ENCODE assay signal across 14 cellular contexts in genomic region chr1:211527006-211527405, GRCh38. TPM values are rescaled to one million over a fixed set of nuclear protein-coding genes. Genes with fewer than 3 reads are reported as not detected.
DNase-seq lines count a peak whose midpoint lies in the region; ATAC-seq, FAIRE-seq and TF ChIP-seq lines count a peak whose summit lies in the region.
"Had no signal": no experiment of that assay in that cellular context is flagged by ENCODE, and none has a peak within 500 bp of the region (broad histone marks: within the 10 kb centered on the region; RNA-seq: fewer than 3 reads in every experiment).

No MANE protein-coding gene starts in this region.

- TF ChIP-seq RAD21 in GM12878 (IDR thresholded peaks at IDR 0.05; ENCODE audit: insufficient read depth, low read depth, low read length), result no peak

- H4K20me1 ChIP-seq in GM12878 (ENCODE audit: control insufficient read depth, insufficient read depth), result no peaks in the 10 kb centered on the region

- H3K36me3 ChIP-seq in GM12878 (ENCODE audit: control insufficient read depth in 2 of 2, insufficient read depth in 2 of 2, low read length in 1 of 2), result no peaks in the 10 kb centered on the region

- no peak for FAIRE-seq in GM12878 (lab: Jason Lieb, UNC)
- FAIRE-seq: keratinocyte had no signal

- peak overlapping the region; percentile 6 for H2AFZ ChIP-seq in GM12878 (ENCODE audit: control insufficient read depth, low read depth, low read length)

- RAD21 ChIA-PET in GM12878 (lab: Charles Lee; ENCODE audit: unreplicated experiment), result interaction anchor here (0.9 to 1.4 kb wide), 3 partner anchors 13 to 98 kb away, joined by 3 read pairs; no protein-coding TSS in a partner anchor

- intact Hi-C loops in GM12878 (cut with micrococcal nuclease; ENCODE audit: unreplicated experiment), result no loop called here

- ATAC-seq in GM18520 (IDR thresholded peaks at IDR 0.05; ENCODE audit: unreplicated experiment) (peak; percentile 82), GM19463 (IDR thresholded peaks at IDR 0.05; ENCODE audit: unreplicated experiment) (peak; percentile 89), HG02973 (IDR thresholded peaks at IDR 0.05; ENCODE audit: unreplicated experiment) (peak; percentile 49), GM12878 (peak; percentile 94)
- ATAC-seq: foreskin keratinocyte, natural killer cell had no signal

- no peaks in the 10 kb centered on the region for H3K79me2 ChIP-seq in GM12878 (ENCODE audit: control insufficient read depth, insufficient read depth, low read length)

- DNase-seq in GM12878 (ENCODE audit: low read depth, low spot score), result no peak
- DNase-seq in inferior parietal cortex (ENCODE audit: extremely low spot score), result no peak
- no peak for DNase-seq in dermis blood vessel endothelial cell
- no peak for DNase-seq in NCI-H82 treated with DMSO at 0.1 percent for 48 hours (lab: John Stamatoyannopoulos, UW; ENCODE audit: unreplicated experiment)
- no peak for DNase-seq in AG08396 (ENCODE audit: low spot score)
- DNase-seq: foreskin keratinocyte, natural killer cell, NCI-H446, SIG-M5 had no signal

- POLR2A ChIA-PET in GM12878 (lab: Charles Lee), result no interaction called here

- no peaks in the 10 kb centered on the region for H3K27me3 ChIP-seq in GM12878 (replicated peaks in 1 of 2; ENCODE audit: control insufficient read depth in 2 of 2, insufficient read depth in 2 of 2, low read length in 1 of 2)
- H3K27me3 ChIP-seq: foreskin keratinocyte had no signal

- H3K4me2 ChIP-seq in GM12878 (ENCODE audit: control insufficient read depth, insufficient read depth), result peak overlapping the region; percentile 67; the same call in 1 of the 2 replicates

- 30% methylated on average over 3 of the region's 3 CpGs for WGBS in GM12878 (ENCODE audit: insufficient coverage, insufficient replicate concordance, low lambda C conversion rate, missing lambda C conversion rate)

- H3K9ac ChIP-seq in GM12878 (ENCODE audit: control insufficient read depth, insufficient read depth, low read length), result no peak overlapping the region

- H3K27ac ChIP-seq in GM12878 (ENCODE audit: control insufficient read depth, insufficient read depth), result peak overlapping the region; percentile 14; the same call in 1 of the 2 replicates
- H3K27ac ChIP-seq: coronary artery, foreskin keratinocyte had no signal

- CTCF ChIA-PET in GM12878 (lab: Yijun Ruan, JAX), result interaction anchor here (0.7 to 2.5 kb wide), 3 partner anchors 10 to 131 kb away, joined by 3 to 7 read pairs (median 6); no protein-coding TSS in a partner anchor

- peaks cover 35% of the 10 kb centered on the region for H3K4me1 ChIP-seq in GM12878 (ENCODE audit: control insufficient read depth, insufficient read depth, low read length)
- H3K4me1 ChIP-seq: foreskin keratinocyte had no signal

- TF ChIP-seq POLR2A in GM12878 (IDR thresholded peaks at IDR 0.05; ENCODE audit: low read depth, low read length), result no peak

- H3K9me3 ChIP-seq in GM12878 (replicated peaks; ENCODE audit: control insufficient read depth, insufficient read depth, low read length), result no peaks in the 10 kb centered on the region

- TF ChIP-seq EP300 in GM12878 (IDR thresholded peaks at IDR 0.05; ENCODE audit: borderline replicate concordance in 1 of 2, control insufficient read depth in 1 of 2, low read depth in 2 of 2, low read length in 2 of 2), result no peak

- in situ Hi-C loops in GM12878 (cut with MboI), result no loop called here

- TF ChIP-seq CTCF in GM12878 (IDR thresholded peaks at IDR 0.05 in 2 of 3, conservative IDR thresholded peaks at IDR 0.05 in 1 of 3; ENCODE audit: control insufficient read depth in 2 of 3, extremely low read depth in 1 of 3, insufficient read depth in 1 of 3, low read depth in 3 of 3, low read length in 3 of 3), result no peak

- no TSS peak for BruUV-seq in GM12878 (replicated peaks; lab: Mats Ljungman, UMichigan)

- H3K4me3 ChIP-seq in GM12878, result no peak overlapping the region
- H3K4me3 ChIP-seq: coronary artery had no signal

- SMC1A ChIA-PET in GM12878 (lab: Charles Lee; ENCODE audit: uncharacterized antibody, unreplicated experiment), result interaction anchor here (0.6 kb wide), 1 partner anchor 1157 kb away, joined by 3 read pairs; no protein-coding TSS in a partner anchor

TF ChIP-seq in GM12878, 131 proteins besides CTCF, POLR2A, EP300 and RAD21:
- TF ChIP-seq KAT2A (conservative IDR thresholded peaks at IDR 0.05; ENCODE audit: control insufficient read depth, low read depth, low read length) (no peak), POU2F2 (IDR thresholded peaks at IDR 0.05; ENCODE audit: borderline replicate concordance, low read depth, low read length) (peak; percentile 93; the same call in 2 of the 3 replicates), ZZZ3 (IDR thresholded peaks at IDR 0.05; ENCODE audit: control insufficient read depth, insufficient read length, low read depth) (no peak), RFX5 (IDR thresholded peaks at IDR 0.05; ENCODE audit: low read depth, low read length) (no peak), PKNOX1 (IDR thresholded peaks at IDR 0.05) (peak; percentile 54; the same call in 1 of the 2 replicates), ZNF24 (IDR thresholded peaks at IDR 0.05) (no peak), MEF2A (IDR thresholded peaks at IDR 0.05; ENCODE audit: insufficient read depth, low read depth, low read length) (peak; percentile 37; the same call in 1 of the 2 replicates), TCF7 (IDR thresholded peaks at IDR 0.05; ENCODE audit: borderline replicate concordance) (peak; percentile 78)

RNA-seq across cellular contexts. Expression of gene RD3, which starts 35.0 kb away (rescaled TPM):
- total RNA-seq in GM12878 (2013; cell fraction: nucleolus; rRNA removed), result not detected in 2 replicates
- not detected in 2 replicates for total RNA-seq in GM12878 (2014; rRNA removed)
- total RNA-seq in GM12878 (2014; rRNA removed; fragmentation: Illumina TruSeq; extraction: Trizol), result not detected in 2 replicates
- not detected in 2 replicates for total RNA-seq in GM12878 (2021)
- polyA plus RNA-seq in GM12878 (2011; ENCODE audit: low read depth), result not detected
- not detected in 2 replicates for polyA plus RNA-seq in GM12878 (2011; rRNA removed)
- not detected in 2 replicates for polyA plus RNA-seq in GM12878 (2011; cell fraction: cytosol; rRNA removed)
- polyA plus RNA-seq in GM12878 (2011; cell fraction: nucleus; rRNA removed), result not detected in 2 replicates
- not detected in 2 replicates for polyA plus RNA-seq in GM12878 (2012)
- not detected in 2 replicates for polyA plus RNA-seq in GM12878 (2014; fragmentation: Illumina TruSeq; extraction: Trizol)
- polyA plus RNA-seq in GM12878 (2014; fragmentation: Nextera tagmentation; extraction: Ambion mirVana), result not detected
- not detected in 2 replicates for polyA plus RNA-seq in GM12878 (2014; rRNA removed)
- polyA plus RNA-seq in GM12878 (2016; fragmentation: Nextera tagmentation; extraction: Ambion mirVana), result not detected
- polyA minus RNA-seq in GM12878 (2011; rRNA and poly(A)+ RNA removed), result not detected in 2 replicates
- not detected in 2 replicates for polyA minus RNA-seq in GM12878 (2011; cell fraction: cytosol; rRNA and poly(A)+ RNA removed)
- not detected in 2 replicates for polyA minus RNA-seq in GM12878 (2011; cell fraction: nucleus; rRNA and poly(A)+ RNA removed)
- not detected in 2 replicates for total RNA-seq in dermis blood vessel endothelial cell
- total RNA-seq: foreskin keratinocyte, natural killer cell had no signal
- polyA plus RNA-seq: foreskin keratinocyte, keratinocyte had no signal

RNA-seq across cellular contexts. Expression of gene SLC30A1, which starts 52.0 kb away (rescaled TPM):
- 28.5 and 29.1 TPM in 2 replicates for total RNA-seq in GM12878 (2013; cell fraction: nucleolus; rRNA removed)
- total RNA-seq in GM12878 (2014; rRNA removed) (6.7 and 8.0 TPM in 2 replicates), GM12878 (2014; rRNA removed; fragmentation: Illumina TruSeq; extraction: Trizol) (10.0 and 10.6 TPM in 2 replicates), GM12878 (2021) (13.4 and 14.1 TPM in 2 replicates), dermis blood vessel endothelial cell (39.1 and 65.2 TPM in 2 replicates)
- polyA plus RNA-seq in GM12878 (2011; ENCODE audit: low read depth), result 3.9 TPM
- polyA plus RNA-seq in GM12878 (2011; rRNA removed) (10.2 and 17.7 TPM in 2 replicates), GM12878 (2014; fragmentation: Illumina TruSeq; extraction: Trizol) (7.4 and 8.7 TPM in 2 replicates), GM12878 (2014; fragmentation: Nextera tagmentation; extraction: Ambion mirVana) (1 to 10 TPM; 3.5 to 4.0 TPM), GM12878 (2014; rRNA removed) (4.3 and 4.5 TPM in 2 replicates), GM12878 (2016; fragmentation: Nextera tagmentation; extraction: Ambion mirVana) (10 to 100 TPM; 11.8 to 13.9 TPM)
- 4.4 and 4.7 TPM in 2 replicates for polyA plus RNA-seq in GM12878 (2011; cell fraction: cytosol; rRNA removed)
- 8.1 and 8.6 TPM in 2 replicates for polyA plus RNA-seq in GM12878 (2011; cell fraction: nucleus; rRNA removed)
- polyA plus RNA-seq in GM12878 (2012), result 6.2 and 7.7 TPM in 2 replicates
- polyA minus RNA-seq in GM12878 (2011; rRNA and poly(A)+ RNA removed), result 13.4 and 16.5 TPM in 2 replicates
- 9.1 and 9.9 TPM in 2 replicates for polyA minus RNA-seq in GM12878 (2011; cell fraction: cytosol; rRNA and poly(A)+ RNA removed)
- polyA minus RNA-seq in GM12878 (2011; cell fraction: nucleus; rRNA and poly(A)+ RNA removed), result 16.4 and 21.0 TPM in 2 replicates
